In genomic region chr21:16308269-16308668, GRCh38 we compare ENCODE assay signal across 10 cellular contexts.
DNase-seq lines count a peak whose midpoint lies in the region; ATAC-seq and TF ChIP-seq lines count a peak whose summit lies in the region.
"Had no signal": no experiment of that assay in that cellular context is flagged by ENCODE, and none has a peak within 500 bp of the region (broad histone marks: within the 10 kb centered on the region; RNA-seq: fewer than 3 reads in every experiment).

No MANE protein-coding gene starts in this region.

- H4K20me1 ChIP-seq in OCI-LY3 (ENCODE audit: insufficient read depth, low read length) (no peaks in the 10 kb centered on the region), SK-N-SH (ENCODE audit: insufficient read depth) (no peaks in the 10 kb centered on the region)

- H3F3A ChIP-seq in SK-N-SH (replicated peaks; ENCODE audit: insufficient read depth): no peaks in the 10 kb centered on the region

- POLR2A ChIA-PET in SK-N-SH (lab: Yijun Ruan, JAX): no interaction called here
- POLR2A ChIA-PET in T-cell (lab: Charles Lee): no interaction called here

- H3K79me2 ChIP-seq in OCI-LY3 (ENCODE audit: low read length) (no peaks in the 10 kb centered on the region), SK-N-SH (ENCODE audit: insufficient read depth) (no peaks in the 10 kb centered on the region)

- H3K9me3 ChIP-seq in OCI-LY3 (ENCODE audit: insufficient read depth, low read length) (no peaks in the 10 kb centered on the region), thyroid gland (no peaks in the 10 kb centered on the region), SK-N-SH (no peaks in the 10 kb centered on the region)

- H3K9ac ChIP-seq in OCI-LY3 (ENCODE audit: low read length) (no peak overlapping the region), SK-N-SH (no peak overlapping the region)

- no peaks in the 10 kb centered on the region for H3K9me2 ChIP-seq in SK-N-SH

- no peaks in the 10 kb centered on the region for H3K36me3 ChIP-seq in OCI-LY3 (replicated peaks; ENCODE audit: low read depth, low read length)
- H3K36me3 ChIP-seq in thyroid gland: no peaks in the 10 kb centered on the region
- no peaks in the 10 kb centered on the region for H3K36me3 ChIP-seq in SK-N-SH (replicated peaks in 1 of 2; ENCODE audit: control insufficient read depth in 1 of 2, insufficient read depth in 2 of 2, low read length in 1 of 2)

- no peak for TF ChIP-seq EP300 in SK-N-SH (IDR thresholded peaks at IDR 0.05; ENCODE audit: borderline replicate concordance in 1 of 2, low read depth in 1 of 2, low read length in 1 of 2)

- H3K4me2 ChIP-seq in OCI-LY3 (ENCODE audit: low read length): peak overlapping the region; percentile 20; the same call in 1 of the 2 replicates
- no peak overlapping the region for H3K4me2 ChIP-seq in SK-N-SH

- H2AFZ ChIP-seq in OCI-LY3 (ENCODE audit: low read depth, low read length) (no peak overlapping the region), SK-N-SH (ENCODE audit: low read depth) (no peak overlapping the region)

- no peak for DNase-seq in activated CD4-positive, CD25-positive, alpha-beta regulatory T cell treated with anti-CD3 and anti-CD28 coated beads, Interleukin-2, amount 50 U/mL, for 72 hours
- DNase-seq in globus pallidus (ENCODE audit: low spot score): peak; percentile 74
- no peak for DNase-seq in thyroid gland
- DNase-seq in SK-N-SH: no peak
- no peak for DNase-seq in HuH-7 (ENCODE audit: low spot score)
- DNase-seq in T-cell: no peak
- DNase-seq: activated CD4-positive, alpha-beta T cell treated with anti-CD3 and anti-CD28 coated beads for 1 hour had no signal

- TF ChIP-seq POLR2A in thyroid gland (IDR thresholded peaks at IDR 0.05): no peak

- peaks cover 3 to 7% (median 3%) of the 10 kb centered on the region in 3 donors for H3K4me1 Mint-ChIP-seq in T-cell
- H3K4me1 Mint-ChIP-seq: B cell had no signal

- TF ChIP-seq CTCF in OCI-LY3 (IDR thresholded peaks at IDR 0.05; ENCODE audit: low read depth, low read length) (no peak), thyroid gland (IDR thresholded peaks at IDR 0.05) (no peak), SK-N-SH (IDR thresholded peaks at IDR 0.05) (no peak)

- no peaks in the 10 kb centered on the region for H3K36me3 Mint-ChIP-seq in T-cell

- peaks cover 5% of the 10 kb centered on the region; the same call in 1 of the 2 replicates for H3K4me1 ChIP-seq in OCI-LY3 (ENCODE audit: low read length)
- no peaks in the 10 kb centered on the region for H3K4me1 ChIP-seq in thyroid gland
- no peaks in the 10 kb centered on the region; a peak in 1 of 4 replicates for H3K4me1 ChIP-seq in SK-N-SH (ENCODE audit: control insufficient read depth in 1 of 2, insufficient read depth in 2 of 2, low read depth in 1 of 2, low read length in 1 of 2)

- H3K27ac ChIP-seq in OCI-LY3 (ENCODE audit: low read length) (no peak overlapping the region), thyroid gland (peak overlapping the region in 2 of 3 donors; percentile 14 to 39), SK-N-SH (ENCODE audit: low read depth in 2 of 2, low read length in 1 of 2) (no peak overlapping the region)

- H3K27me3 ChIP-seq in OCI-LY3 (ENCODE audit: low read depth, low read length) (no peaks in the 10 kb centered on the region), thyroid gland (no peaks in the 10 kb centered on the region), SK-N-SH (ENCODE audit: insufficient read depth) (no peaks in the 10 kb centered on the region)

- no peak for TF ChIP-seq RAD21 in SK-N-SH (IDR thresholded peaks at IDR 0.05; ENCODE audit: low read length)

- H3K27me3 Mint-ChIP-seq in T-cell: no peaks in the 10 kb centered on the region
- H3K27me3 Mint-ChIP-seq: B cell had no signal

- H3K9me3 Mint-ChIP-seq in T-cell: no peaks in the 10 kb centered on the region

- peak; percentile 60 to 73 for ATAC-seq in activated CD4-positive, CD25-positive, alpha-beta regulatory T cell treated with anti-CD3 and anti-CD28 coated beads, Interleukin-2, amount 50 U/mL, for 24 hours
- no peak for ATAC-seq in T-cell (replicated peaks in 1 of 4)

- no peak overlapping the region for H3K4me3 ChIP-seq in OCI-LY3 (ENCODE audit: low read length)
- H3K4me3 ChIP-seq in thyroid gland (replicated peaks in 1 of 3): no peak overlapping the region
- no peak overlapping the region for H3K4me3 ChIP-seq in SK-N-SH (ENCODE audit: low read depth in 2 of 2, low read length in 1 of 2)

- intact Hi-C loops in thyroid gland (cut with DNase I): no loop called here

- no peak overlapping the region for H3K4me3 Mint-ChIP-seq in T-cell
- H3K4me3 Mint-ChIP-seq: B cell had no signal

- H3K27ac Mint-ChIP-seq in T-cell: no peak overlapping the region
- H3K27ac Mint-ChIP-seq: B cell had no signal

- CTCF ChIA-PET in SK-N-SH (lab: Yijun Ruan, JAX): interaction anchor here (0.6 to 1.7 kb wide), 3 partner anchors 10 to 33 kb away, joined by 3 to 7 read pairs (median 4); no protein-coding TSS in a partner anchor
- CTCF ChIA-PET in T-cell (lab: Charles Lee): no interaction called here

- 17 to 27% methylated on average over 1 of the region's 1 CpG for WGBS in thyroid gland, 2 donors
- 68% methylated on average over 1 of the region's 1 CpG for WGBS in SK-N-SH (ENCODE audit: low lambda C conversion rate)

TF ChIP-seq in SK-N-SH, 30 proteins besides CTCF, POLR2A, EP300 and RAD21:
- TF ChIP-seq NFIC (IDR thresholded peaks at IDR 0.05; ENCODE audit: borderline replicate concordance): no peak
- TF ChIP-seq SIN3A (IDR thresholded peaks at IDR 0.05; ENCODE audit: borderline replicate concordance, low read depth, low read length): no peak
- no peak for TF ChIP-seq FOXJ3 (CRISPR knock-in tag; IDR thresholded peaks at IDR 0.05)
- no peak for TF ChIP-seq GABPA (IDR thresholded peaks at IDR 0.05; ENCODE audit: low read depth)
- no peak for TF ChIP-seq ELF1 (IDR thresholded peaks at IDR 0.05)
- TF ChIP-seq CHD2 (IDR thresholded peaks at IDR 0.05; ENCODE audit: low read length, partially characterized antibody): no peak
- TF ChIP-seq TAF1 (IDR thresholded peaks at IDR 0.05; ENCODE audit: borderline replicate concordance, low read depth, low read length): no peak
- TF ChIP-seq GATA2 (CRISPR knock-in tag; IDR thresholded peaks at IDR 0.05): no peak
- TF ChIP-seq TEAD4 (IDR thresholded peaks at IDR 0.05; ENCODE audit: borderline replicate concordance, insufficient read depth): no peak
- TF ChIP-seq USF1 (IDR thresholded peaks at IDR 0.05; ENCODE audit: borderline replicate concordance, low read depth): no peak
- TF ChIP-seq NRF1 (IDR thresholded peaks at IDR 0.05; ENCODE audit: low read depth, low read length): no peak
- no peak for TF ChIP-seq TCF12 (IDR thresholded peaks at IDR 0.05)
- TF ChIP-seq FOXM1 (IDR thresholded peaks at IDR 0.05; ENCODE audit: low read depth): no peak
- TF ChIP-seq REST (IDR thresholded peaks at IDR 0.05; ENCODE audit: low read depth, low read length): no peak
- TF ChIP-seq RCOR1 (IDR thresholded peaks at IDR 0.05; ENCODE audit: low read length): no peak
- TF ChIP-seq ZBTB33 (IDR thresholded peaks at IDR 0.05; ENCODE audit: borderline replicate concordance, low read depth): no peak
TF ChIP-seq in SK-N-SH: peak in this region for 0.

Comparison
In these comparisons a context has a peak if more than half of its experiments do, and no peak if none do; other contexts are left out.
1. ATAC-seq: peak in activated CD4-positive, CD25-positive, alpha-beta regulatory T cell treated with anti-CD3 and anti-CD28 coated beads, Interleukin-2, amount 50 U/mL, for 24 hours (2 of 2); none in T-cell (0 of 4).
2. H3K27ac ChIP-seq: peak in thyroid gland (2 of 3); none in OCI-LY3 (single experiment) and SK-N-SH (0 of 2).